ENCODE assay signal across 1 cellular context in genomic region chr5:138032572-138033274, GRCh38.
TF ChIP-seq lines count a peak whose summit lies in the region.

Gene FAM13B (minus strand): TSS chr5:138033079. CDS start chr5:138019111, 13,968 bp downstream.

TF ChIP-seq in IMR-90, 13 proteins besides CTCF, POLR2A, EP300 and RAD21:
- no peak for TF ChIP-seq RCOR1 (IDR thresholded peaks at IDR 0.05; ENCODE audit: insufficient replicate concordance, low read length)
- TF ChIP-seq MAZ (IDR thresholded peaks at IDR 0.05; ENCODE audit: borderline replicate concordance, low read depth, low read length), result no peak; the same call in 1 of the 2 replicates
